11 cellular contexts compared by ENCODE assay signal in the genomic region with DNA sequence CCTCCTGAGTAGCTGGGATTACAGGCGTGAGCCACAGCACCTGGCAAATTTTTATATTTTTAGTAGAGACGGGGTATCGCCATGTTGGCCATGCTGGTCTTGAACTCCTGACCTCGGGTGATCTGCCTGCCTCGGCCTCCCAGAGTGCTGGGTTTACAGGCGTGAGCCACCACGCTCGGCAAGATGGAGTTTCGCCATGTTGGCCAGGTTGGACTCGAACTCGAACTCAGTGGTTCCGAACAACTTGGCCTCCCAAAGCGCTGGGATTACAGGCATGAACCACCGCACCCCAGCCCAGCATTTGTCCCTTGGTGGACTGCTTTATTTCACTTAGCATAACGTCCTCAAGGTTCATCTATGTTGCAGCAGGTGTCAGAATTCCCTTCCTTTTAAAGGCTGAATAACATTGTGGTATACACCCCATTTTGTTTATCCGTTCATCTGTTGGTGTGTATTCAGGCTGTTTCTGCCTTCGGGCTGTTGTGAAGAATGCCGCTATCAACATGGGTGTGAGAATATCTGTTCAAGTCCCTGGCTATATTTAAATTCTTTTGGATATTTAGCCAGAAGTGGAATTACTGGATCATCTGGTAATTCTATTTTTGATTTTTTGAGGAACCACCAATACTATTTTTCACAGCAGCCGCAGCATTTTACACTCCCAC. TPM values are rescaled to one million over a fixed set of nuclear protein-coding genes. Genes with fewer than 3 reads are reported as not detected.
A peak's percentile ranks its signal among the peaks of the same experiment; 100 is the strongest.
DNase-seq lines count a peak whose midpoint lies in the region; TF ChIP-seq lines count a peak whose summit lies in the region.
"Had no signal": no experiment of that assay in that cellular context is flagged by ENCODE, and none has a peak within 500 bp of the region (broad histone marks: within the 10 kb centered on the region; RNA-seq: fewer than 3 reads in every experiment).

No MANE protein-coding gene starts in this region.

- H3K27me3 ChIP-seq in SJCRH30, result no peaks in the 10 kb centered on the region
- peaks cover 0 to 21% (median 4%) of the 10 kb centered on the region in 4 donors for H3K27me3 ChIP-seq in esophagus muscularis mucosa

- peak overlapping the region; percentile 85 for H3K4me3 ChIP-seq in SJCRH30
- peak overlapping the region in 3 of 4 donors; percentile 64 to 82 (median 73) for H3K4me3 ChIP-seq in esophagus muscularis mucosa
- H3K4me3 ChIP-seq in retinal pigment epithelial cell (ENCODE audit: low read length), result peak overlapping the region; percentile 66

- TF ChIP-seq CTCF in esophagus muscularis mucosa (IDR thresholded peaks at IDR 0.05), result no peak
- TF ChIP-seq CTCF in retinal pigment epithelial cell (conservative IDR thresholded peaks at IDR 0.05; ENCODE audit: low read depth, low read length), result no peak

- H3K9me3 ChIP-seq in SJCRH30 (replicated peaks) (no peaks in the 10 kb centered on the region), esophagus muscularis mucosa (no peaks in the 10 kb centered on the region)
- H3K9me3 ChIP-seq: gastroesophageal sphincter had no signal

- peaks cover 43% of the 10 kb centered on the region for H3K36me3 Mint-ChIP-seq in activated CD4-positive, alpha-beta T cell treated with anti-CD3 and anti-CD28 coated beads, Interleukin-2, amount 10 ng/mL, durations not matched to agents 7 days and 5 days (ENCODE audit: low read depth)

- H3K4me1 ChIP-seq in SJCRH30 (0 out of 2 replicates have a peak, but pooled peaks cover 3% of the 10 kb centered on the region), esophagus muscularis mucosa (peaks cover 13 to 19% (median 15%) of the 10 kb centered on the region in 4 donors)

- H3K4me1 Mint-ChIP-seq in activated CD4-positive, alpha-beta T cell treated with anti-CD3 and anti-CD28 coated beads, Interleukin-2, amount 10 ng/mL, durations not matched to agents 7 days and 5 days, result peaks cover 34% of the 10 kb centered on the region

- DNase-seq in activated CD4-positive, alpha-beta T cell treated with anti-CD3 and anti-CD28 coated beads, Interleukin-2, amount 10 ng/mL, durations not matched to agents 7 days and 5 days, result no peak
- DNase-seq in activated CD4-positive, alpha-beta T cell treated with anti-CD3 and anti-CD28 coated beads for 48 hours, result no peak
- DNase-seq in SJCRH30, result peak in 1 of 2 experiments; percentile 25
- no peak for DNase-seq in esophagus muscularis mucosa (ENCODE audit: extremely low spot score)
- no peak for DNase-seq in retinal pigment epithelial cell (ENCODE audit: low read depth)
- DNase-seq in activated CD4-positive, CD25-positive, alpha-beta regulatory T cell (lab: John Stamatoyannopoulos, UW), result no peak
- DNase-seq in NCI-H524 (lab: John Stamatoyannopoulos, UW), result no peak
- no peak for DNase-seq in NCI-H345 (lab: John Stamatoyannopoulos, UW)
- DNase-seq: amniotic stem cell, NCI-H2107 had no signal

- H3K27ac ChIP-seq in SJCRH30 (no peak overlapping the region; the same call in 1 of the 2 replicates), esophagus muscularis mucosa (replicated peaks in 1 of 4) (no peak overlapping the region)

- H3K27ac Mint-ChIP-seq in activated CD4-positive, alpha-beta T cell treated with anti-CD3 and anti-CD28 coated beads, Interleukin-2, amount 10 ng/mL, durations not matched to agents 7 days and 5 days, result peak overlapping the region; percentile 89

- intact Hi-C loops in esophagus muscularis mucosa (cut with DNase I), result no loop called here

- H3K9me3 Mint-ChIP-seq in activated CD4-positive, alpha-beta T cell treated with anti-CD3 and anti-CD28 coated beads, Interleukin-2, amount 10 ng/mL, durations not matched to agents 7 days and 5 days, result peaks cover 8% of the 10 kb centered on the region

- TF ChIP-seq POLR2A in esophagus muscularis mucosa (IDR thresholded peaks at IDR 0.05; ENCODE audit: low read depth), result no peak

- peak overlapping the region; percentile 78 for H3K4me3 Mint-ChIP-seq in activated CD4-positive, alpha-beta T cell treated with anti-CD3 and anti-CD28 coated beads, Interleukin-2, amount 10 ng/mL, durations not matched to agents 7 days and 5 days

- 91% methylated on average over 19 of the region's 19 CpGs for WGBS in esophagus muscularis mucosa

- TF ChIP-seq EP300 in esophagus muscularis mucosa (IDR thresholded peaks at IDR 0.05), result no peak

- CTCF ChIA-PET in activated CD4-positive, alpha-beta T cell treated with anti-CD3 and anti-CD28 coated beads, Interleukin-2, amount 10 ng/mL, durations not matched to agents 7 days and 5 days (lab: Charles Lee), result interaction anchor here (2.1 kb wide), 1 partner anchor 16 kb away, joined by 4 read pairs; no protein-coding TSS in a partner anchor

- H3K36me3 ChIP-seq in SJCRH30 (peaks cover 7% of the 10 kb centered on the region; the same call in 1 of the 2 replicates), esophagus muscularis mucosa (peaks cover 5 to 21% (median 19%) of the 10 kb centered on the region in 4 donors)

- H3K27me3 Mint-ChIP-seq in activated CD4-positive, alpha-beta T cell treated with anti-CD3 and anti-CD28 coated beads, Interleukin-2, amount 10 ng/mL, durations not matched to agents 7 days and 5 days, result no peaks in the 10 kb centered on the region

- POLR2A ChIA-PET in activated CD4-positive, alpha-beta T cell treated with anti-CD3 and anti-CD28 coated beads, Interleukin-2, amount 10 ng/mL, durations not matched to agents 7 days and 5 days (lab: Charles Lee), result no interaction called here

RNA-seq across cellular contexts. Expression of a gene that starts 1.2 kb away (rescaled TPM):
- total RNA-seq in activated CD4-positive, alpha-beta T cell treated with anti-CD3 and anti-CD28 coated beads, Interleukin-2, amount 10 ng/mL, durations not matched to agents 7 days and 5 days, result 10 to 100 TPM; 53.0 to 55.1 TPM
- 50.2 and 52.9 TPM in 2 replicates for total RNA-seq in SJCRH30 (2014; rRNA removed; shearing (Covaris generic))
- under 1 TPM in 1 of 4 donors, not detected in 3; 0.34 TPM for total RNA-seq in esophagus muscularis mucosa
- total RNA-seq: gastroesophageal sphincter had no signal

RNA-seq across cellular contexts. Expression of a gene that starts 20.6 kb away (rescaled TPM):
- total RNA-seq in activated CD4-positive, alpha-beta T cell treated with anti-CD3 and anti-CD28 coated beads, Interleukin-2, amount 10 ng/mL, durations not matched to agents 7 days and 5 days, result 10 to 100 TPM; 20.2 to 20.6 TPM
- 37.8 and 40.6 TPM in 2 replicates for total RNA-seq in SJCRH30 (2014; rRNA removed; shearing (Covaris generic))
- 10 to 100 TPM; 31.6 to 50.7 (median 41.3) TPM for total RNA-seq in esophagus muscularis mucosa

Comparison
In these comparisons a context has a peak if more than half of its experiments do, and no peak if none do; other contexts are left out.
1. RNA of a gene that starts 1.2 kb away (total RNA-seq): 53.0 to 55.1 TPM in activated CD4-positive, alpha-beta T cell treated with anti-CD3 and anti-CD28 coated beads, Interleukin-2, amount 10 ng/mL, durations not matched to agents 7 days and 5 days and 50.2 to 52.9 TPM in SJCRH30; 0.34 TPM in esophagus muscularis mucosa; every median in the first group is over 10 times any median in the second.
2. Peak in every context shown above with its lines, with median percentiles within 50 percentile points of each other: H3K4me3 ChIP-seq.